In genomic region chr14:65075628-65076325, GRCh38 we compare ENCODE assay signal across 25 cellular contexts.
DNase-seq lines count a peak whose midpoint lies in the region; ATAC-seq lines count a peak whose summit lies in the region.
"Had no signal": no experiment of that assay in that cellular context is flagged by ENCODE, and none has a peak within 500 bp of the region (broad histone marks: within the 10 kb centered on the region; RNA-seq: fewer than 3 reads in every experiment).

No MANE protein-coding gene starts in this region.

- no peaks in the 10 kb centered on the region for H3K27me3 Mint-ChIP-seq in activated naive CD8-positive, alpha-beta T cell
- H3K27me3 Mint-ChIP-seq in activated naive CD8-positive, alpha-beta T cell treated with anti-CD3 and anti-CD28 coated beads, Interleukin-2, amount 50 U/mL, for 24 hours = no peaks in the 10 kb centered on the region
- no peaks in the 10 kb centered on the region for H3K27me3 Mint-ChIP-seq in memory B cell
- no peaks in the 10 kb centered on the region for H3K27me3 Mint-ChIP-seq in stimulated activated naive CD8-positive, alpha-beta T cell treated with anti-CD3 and anti-CD28 coated beads, Interleukin-15, amount 100 ng/mL, for 72 hours
- H3K27me3 Mint-ChIP-seq: CD4-positive, alpha-beta memory T cell had no signal

- H3K27ac Mint-ChIP-seq in activated naive CD8-positive, alpha-beta T cell = peak overlapping the region; percentile 29
- no peak overlapping the region for H3K27ac Mint-ChIP-seq in activated naive CD8-positive, alpha-beta T cell treated with anti-CD3 and anti-CD28 coated beads, Interleukin-2, amount 50 U/mL, for 24 hours
- peak overlapping the region; percentile 74 for H3K27ac Mint-ChIP-seq in memory B cell
- peak overlapping the region; percentile 48 to 73 for H3K27ac Mint-ChIP-seq in stimulated activated naive CD8-positive, alpha-beta T cell treated with anti-CD3 and anti-CD28 coated beads, Interleukin-15, amount 100 ng/mL, for 72 hours
- H3K27ac Mint-ChIP-seq: nephron progenitor cell had no signal

- H3K4me1 Mint-ChIP-seq in activated naive CD8-positive, alpha-beta T cell (ENCODE audit: low read depth) = peaks cover 36% of the 10 kb centered on the region
- peaks cover 28% of the 10 kb centered on the region for H3K4me1 Mint-ChIP-seq in activated naive CD8-positive, alpha-beta T cell treated with anti-CD3 and anti-CD28 coated beads, Interleukin-2, amount 50 U/mL, for 24 hours
- peaks cover 17% of the 10 kb centered on the region for H3K4me1 Mint-ChIP-seq in memory B cell
- peaks cover 41% of the 10 kb centered on the region for H3K4me1 Mint-ChIP-seq in stimulated activated naive CD8-positive, alpha-beta T cell treated with anti-CD3 and anti-CD28 coated beads, Interleukin-15, amount 100 ng/mL, for 72 hours

- H3K4me3 Mint-ChIP-seq in activated naive CD8-positive, alpha-beta T cell = no peak overlapping the region
- no peak overlapping the region for H3K4me3 Mint-ChIP-seq in activated naive CD8-positive, alpha-beta T cell treated with anti-CD3 and anti-CD28 coated beads, Interleukin-2, amount 50 U/mL, for 24 hours
- no peak overlapping the region for H3K4me3 Mint-ChIP-seq in memory B cell
- H3K4me3 Mint-ChIP-seq in stimulated activated naive CD8-positive, alpha-beta T cell treated with anti-CD3 and anti-CD28 coated beads, Interleukin-15, amount 100 ng/mL, for 72 hours = no peak overlapping the region
- H3K4me3 Mint-ChIP-seq: CD4-positive, alpha-beta memory T cell; nephron progenitor cell had no signal

- no peak for DNase-seq in activated naive CD8-positive, alpha-beta T cell treated with anti-CD3 and anti-CD28 coated beads, Interleukin-2, amount 50 U/mL, for 24 hours
- peak; percentile 66 for DNase-seq in MV-4-11 (lab: John Stamatoyannopoulos, UW)
- DNase-seq in memory B cell (ENCODE audit: low spot score in 2 of 2) = no peak
- no peak for DNase-seq in stimulated activated naive CD8-positive, alpha-beta T cell treated with anti-CD3 and anti-CD28 coated beads, Interleukin-15, amount 100 ng/mL, for 72 hours
- no peak for DNase-seq in NCI-H1105 (lab: John Stamatoyannopoulos, UW)
- DNase-seq: activated CD8-positive, alpha-beta memory T cell treated with anti-CD3 and anti-CD28 coated beads, Interleukin-2, amount 50 U/mL, for 48 hours; activated naive CD4-positive, alpha-beta T cell treated with Interleukin-2 at 50 U/mL for 16 hours; CD4-positive, alpha-beta memory T cell; cerebellar nuclear complex; effector CD8-positive, alpha-beta T cell; GOT3; NCI-H187 treated with DMSO at 0.1 percent for 48 hours; NCI-H2227 treated with DMSO at 0.1 percent for 48 hours; NCI-H774; nephron progenitor cell; OCI-M1; SHP77 treated with DMSO at 0.1 percent for 48 hours; small intestine; T-helper 1 cell had no signal

- no peak for ATAC-seq in activated naive CD8-positive, alpha-beta T cell treated with anti-CD3 and anti-CD28 coated beads, Interleukin-2, amount 50 U/mL, for 24 hours
- ATAC-seq in memory B cell (ENCODE audit: low read depth) = no peak
- no peak for ATAC-seq in stimulated activated naive CD8-positive, alpha-beta T cell treated with anti-CD3 and anti-CD28 coated beads, Interleukin-15, amount 100 ng/mL, for 72 hours
- no peak for ATAC-seq in HG02588 (IDR thresholded peaks at IDR 0.05; ENCODE audit: unreplicated experiment)
- ATAC-seq in GM21723 (IDR thresholded peaks at IDR 0.05; ENCODE audit: unreplicated experiment) = no peak
- ATAC-seq: A549, esophagus mucosa, GM12878 had no signal

- no peaks in the 10 kb centered on the region for H3K9me3 Mint-ChIP-seq in activated naive CD8-positive, alpha-beta T cell (ENCODE audit: low read depth)
- no peaks in the 10 kb centered on the region for H3K9me3 Mint-ChIP-seq in activated naive CD8-positive, alpha-beta T cell treated with anti-CD3 and anti-CD28 coated beads, Interleukin-2, amount 50 U/mL, for 24 hours
- H3K9me3 Mint-ChIP-seq in memory B cell = no peaks in the 10 kb centered on the region
- H3K9me3 Mint-ChIP-seq in stimulated activated naive CD8-positive, alpha-beta T cell treated with anti-CD3 and anti-CD28 coated beads, Interleukin-15, amount 100 ng/mL, for 72 hours = no peaks in the 10 kb centered on the region
- H3K9me3 Mint-ChIP-seq: CD4-positive, alpha-beta memory T cell; nephron progenitor cell had no signal

- peaks cover 17% of the 10 kb centered on the region for H3K36me3 Mint-ChIP-seq in activated naive CD8-positive, alpha-beta T cell
- peaks cover 34% of the 10 kb centered on the region for H3K36me3 Mint-ChIP-seq in activated naive CD8-positive, alpha-beta T cell treated with anti-CD3 and anti-CD28 coated beads, Interleukin-2, amount 50 U/mL, for 24 hours (ENCODE audit: low read depth)
- peaks cover 35% of the 10 kb centered on the region for H3K36me3 Mint-ChIP-seq in memory B cell
